In the genomic region with DNA sequence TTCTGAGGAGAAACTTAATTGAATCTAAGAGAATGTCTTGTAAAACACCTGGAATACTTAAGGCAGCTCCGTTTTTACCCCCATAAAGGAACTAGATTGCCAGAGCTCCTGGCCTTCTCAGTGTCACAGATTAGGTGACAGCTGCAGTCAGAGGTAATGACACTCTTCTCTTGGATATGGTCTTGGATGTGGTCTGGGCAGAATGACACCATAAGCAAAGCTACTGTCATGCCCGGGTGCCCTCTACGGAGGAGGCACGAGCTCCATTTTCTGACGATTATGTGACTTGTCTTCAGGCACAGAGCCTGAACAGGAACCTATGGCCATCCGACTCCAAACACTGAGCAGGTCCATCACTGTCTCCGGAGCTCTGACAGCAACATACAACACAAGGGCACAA, we compare ENCODE assay signal across 18 cellular contexts. TPM values are rescaled to one million over a fixed set of nuclear protein-coding genes. Genes with fewer than 3 reads are reported as not detected.
A peak's percentile ranks its signal among the peaks of the same experiment; 100 is the strongest.
DNase-seq lines count a peak whose midpoint lies in the region; ATAC-seq and TF ChIP-seq lines count a peak whose summit lies in the region.
"Had no signal": no experiment of that assay in that cellular context is flagged by ENCODE, and none has a peak within 500 bp of the region (broad histone marks: within the 10 kb centered on the region; RNA-seq: fewer than 3 reads in every experiment).

No MANE protein-coding gene starts in this region.

- peak overlapping the region; percentile 36 for H3K27ac Mint-ChIP-seq in T-helper 2 cell treated with Interferon-gamma antibody and Interleukin-4, amounts not matched to agents 5 μg/mL and 100 μg/mL, for 36 hours
- H3K27ac Mint-ChIP-seq in CD4-positive, alpha-beta T cell: peak overlapping the region; percentile 45
- H3K27ac Mint-ChIP-seq in central memory CD8-positive, alpha-beta T cell (ENCODE audit: low read depth): peak overlapping the region; percentile 13
- H3K27ac Mint-ChIP-seq in endodermal cell: no peak overlapping the region

- no peak for TF ChIP-seq CTCF in CD4-positive, alpha-beta T cell (IDR thresholded peaks at IDR 0.05)
- no peak for TF ChIP-seq CTCF in sigmoid colon (IDR thresholded peaks at IDR 0.05)
- no peak for TF ChIP-seq CTCF in endodermal cell (conservative IDR thresholded peaks at IDR 0.05)

- DNase-seq in T-helper 2 cell treated with Interferon-gamma antibody and Interleukin-4, amounts not matched to agents 5 μg/mL and 100 μg/mL, for 36 hours (ENCODE audit: low spot score): no peak
- DNase-seq in T-helper 2 cell (no peak), sigmoid colon (peak; percentile 7), SW 1271 (lab: John Stamatoyannopoulos, UW) (no peak), endodermal cell (no peak)
- no peak for DNase-seq in CD4-positive, alpha-beta T cell
- no peak for DNase-seq in central memory CD8-positive, alpha-beta T cell (ENCODE audit: low spot score in 2 of 2)
- no peak for DNase-seq in activated CD4-positive, CD25-positive, alpha-beta regulatory T cell (lab: John Stamatoyannopoulos, UW)
- DNase-seq: 8988T, Caco-2, DMS53, H7, KBM-7, NCI-H1092, NCI-H187, NCI-H446 treated with DMSO at 0.1 percent for 48 hours, NCI-H774 had no signal

- H3K4me3 ChIP-seq in sigmoid colon (no peak overlapping the region), endodermal cell (ENCODE audit: low read length) (no peak overlapping the region)
- H3K4me3 ChIP-seq: BLaER1 had no signal

- no peaks in the 10 kb centered on the region for H3K9me3 ChIP-seq in CD4-positive, alpha-beta T cell (ENCODE audit: control insufficient read depth, low read length)
- no peaks in the 10 kb centered on the region for H3K9me3 ChIP-seq in sigmoid colon
- no peaks in the 10 kb centered on the region for H3K9me3 ChIP-seq in endodermal cell (ENCODE audit: control insufficient read depth, low read length)
- H3K9me3 ChIP-seq: BLaER1, Caco-2 had no signal

- H3K27ac ChIP-seq in CD4-positive, alpha-beta T cell (ENCODE audit: low read depth, low read length): no peak overlapping the region
- no peak overlapping the region for H3K27ac ChIP-seq in sigmoid colon
- no peak overlapping the region for H3K27ac ChIP-seq in endodermal cell (ENCODE audit: low read depth, low read length)
- H3K27ac ChIP-seq: BLaER1 had no signal

- H3K27me3 Mint-ChIP-seq in T-helper 2 cell treated with Interferon-gamma antibody and Interleukin-4, amounts not matched to agents 5 μg/mL and 100 μg/mL, for 36 hours (ENCODE audit: low read depth): no peaks in the 10 kb centered on the region
- no peaks in the 10 kb centered on the region for H3K27me3 Mint-ChIP-seq in CD4-positive, alpha-beta T cell
- no peaks in the 10 kb centered on the region for H3K27me3 Mint-ChIP-seq in central memory CD8-positive, alpha-beta T cell
- no peaks in the 10 kb centered on the region for H3K27me3 Mint-ChIP-seq in endodermal cell (ENCODE audit: insufficient read depth)

- no peaks in the 10 kb centered on the region for H3K36me3 ChIP-seq in sigmoid colon
- no peaks in the 10 kb centered on the region for H3K36me3 ChIP-seq in endodermal cell (ENCODE audit: control insufficient read depth, insufficient read depth, low read length)

- H3K4me3 Mint-ChIP-seq in T-helper 2 cell treated with Interferon-gamma antibody and Interleukin-4, amounts not matched to agents 5 μg/mL and 100 μg/mL, for 36 hours: no peak overlapping the region
- no peak overlapping the region for H3K4me3 Mint-ChIP-seq in CD4-positive, alpha-beta T cell
- no peak overlapping the region for H3K4me3 Mint-ChIP-seq in central memory CD8-positive, alpha-beta T cell
- H3K4me3 Mint-ChIP-seq in endodermal cell: no peak overlapping the region

- TF ChIP-seq EP300 in sigmoid colon (IDR thresholded peaks at IDR 0.05): no peak

- no peak for TF ChIP-seq POLR2A in sigmoid colon (IDR thresholded peaks at IDR 0.05)

- intact Hi-C loops in CD4-positive, alpha-beta T cell (cut with DNase I, micrococcal nuclease): no loop called here
- intact Hi-C loops in sigmoid colon (cut with DNase I): no loop called here

- CTCF ChIA-PET in CD4-positive, alpha-beta T cell (lab: Charles Lee): interaction anchor here (0.5 to 1.4 kb wide), 2 partner anchors 42 to 243 kb away, joined by 3 read pairs; no protein-coding TSS in a partner anchor

- H3K9me3 Mint-ChIP-seq in T-helper 2 cell treated with Interferon-gamma antibody and Interleukin-4, amounts not matched to agents 5 μg/mL and 100 μg/mL, for 36 hours: no peaks in the 10 kb centered on the region
- no peaks in the 10 kb centered on the region for H3K9me3 Mint-ChIP-seq in CD4-positive, alpha-beta T cell
- H3K9me3 Mint-ChIP-seq in central memory CD8-positive, alpha-beta T cell: no peaks in the 10 kb centered on the region
- H3K9me3 Mint-ChIP-seq in endodermal cell: no peaks in the 10 kb centered on the region

- no peak overlapping the region for H3K9ac ChIP-seq in endodermal cell (ENCODE audit: extremely low read depth, low read length, poor library complexity, severe bottlenecking)
- H3K9ac ChIP-seq: BLaER1 had no signal

- H3K4me1 ChIP-seq in sigmoid colon (peaks cover 0 to 69% (median 35%) of the 10 kb centered on the region in 4 donors), endodermal cell (ENCODE audit: control insufficient read depth, insufficient read depth, low read length) (peaks cover 11% of the 10 kb centered on the region)
- H3K4me1 ChIP-seq: Caco-2 had no signal

- H3K36me3 Mint-ChIP-seq in T-helper 2 cell treated with Interferon-gamma antibody and Interleukin-4, amounts not matched to agents 5 μg/mL and 100 μg/mL, for 36 hours (ENCODE audit: low read depth): peaks cover 4% of the 10 kb centered on the region
- H3K36me3 Mint-ChIP-seq in CD4-positive, alpha-beta T cell (ENCODE audit: low read depth): peaks cover 5% of the 10 kb centered on the region
- H3K36me3 Mint-ChIP-seq in central memory CD8-positive, alpha-beta T cell (ENCODE audit: insufficient read depth): peaks cover 16% of the 10 kb centered on the region
- no peaks in the 10 kb centered on the region for H3K36me3 Mint-ChIP-seq in endodermal cell (ENCODE audit: low read depth)

- peaks cover 36% of the 10 kb centered on the region for H3K4me1 Mint-ChIP-seq in T-helper 2 cell treated with Interferon-gamma antibody and Interleukin-4, amounts not matched to agents 5 μg/mL and 100 μg/mL, for 36 hours (ENCODE audit: low read depth)
- H3K4me1 Mint-ChIP-seq in CD4-positive, alpha-beta T cell (ENCODE audit: low read depth): peaks cover 92% of the 10 kb centered on the region
- peaks cover 91% of the 10 kb centered on the region for H3K4me1 Mint-ChIP-seq in central memory CD8-positive, alpha-beta T cell
- H3K4me1 Mint-ChIP-seq in endodermal cell: peaks cover 45% of the 10 kb centered on the region

- H3K27me3 ChIP-seq in CD4-positive, alpha-beta T cell (ENCODE audit: control insufficient read depth, insufficient read depth, low read length): no peaks in the 10 kb centered on the region
- no peaks in the 10 kb centered on the region for H3K27me3 ChIP-seq in sigmoid colon
- H3K27me3 ChIP-seq in endodermal cell (ENCODE audit: control insufficient read depth, insufficient read depth, low read length, poor library complexity, severe bottlenecking): no peaks in the 10 kb centered on the region
- H3K27me3 ChIP-seq: BLaER1 had no signal

- no peak for ATAC-seq in CD4-positive, alpha-beta T cell (ENCODE audit: poor library complexity)
- ATAC-seq in central memory CD8-positive, alpha-beta T cell (replicated peaks; ENCODE audit: extremely low read depth, poor library complexity, severe bottlenecking): no peak

- POLR2A ChIA-PET in CD4-positive, alpha-beta T cell (lab: Charles Lee): interaction anchor here (1.3 kb wide), 1 partner anchor 12 kb away, joined by 4 read pairs; no protein-coding TSS in a partner anchor

- WGBS in sigmoid colon, 2 donors: 87 to 92% methylated on average over 7 of the region's 7 CpGs
- WGBS in endodermal cell (ENCODE audit: insufficient coverage in 1 of 2, insufficient read length in 1 of 2), 2 experiments: 95% methylated on average over 7 of the region's 7 CpGs

RNA-seq across cellular contexts. Expression of a gene that starts 46.7 kb away (rescaled TPM):
- 10 to 100 TPM; 82.3 to 85.2 TPM for total RNA-seq in CD4-positive, alpha-beta T cell
- total RNA-seq in sigmoid colon: 10 to 100 TPM; 59.7 to 78.9 (median 64.4) TPM
- polyA plus RNA-seq in sigmoid colon: 100 to 1,000 TPM; 104 to 200 (median 118) TPM
- 100 to 1,000 TPM; 115 to 125 TPM for total RNA-seq in endodermal cell
- 109 TPM for polyA plus RNA-seq in endodermal cell (2013, experiment 1 of 2)
- polyA plus RNA-seq in endodermal cell (2013, experiment 2 of 2): 110 TPM
